Comparison of ENCODE assay signal across 8 cellular contexts in genomic region chr5:10563940-10564837, GRCh38. TPM values are rescaled to one million over a fixed set of nuclear protein-coding genes. Genes with fewer than 3 reads are reported as not detected.
DNase-seq lines count a peak whose midpoint lies in the region; TF ChIP-seq lines count a peak whose summit lies in the region.

Gene ANKRD33B, plus strand, starts transcription at chr5:10564070. Its CDS starts 398 bp downstream, at chr5:10564468.

- peak within 1 kb of the TSS; percentile 88 for H3K4me3 Mint-ChIP-seq in activated naive CD8-positive, alpha-beta T cell treated with anti-CD3 and anti-CD28 coated beads for 36 hours

- peaks cover 4% of the 10 kb centered on the region for H3K36me3 Mint-ChIP-seq in activated naive CD8-positive, alpha-beta T cell treated with anti-CD3 and anti-CD28 coated beads for 36 hours

- H3K9me3 Mint-ChIP-seq in activated naive CD8-positive, alpha-beta T cell treated with anti-CD3 and anti-CD28 coated beads for 36 hours = no peaks in the 10 kb centered on the region

- H4K20me1 ChIP-seq in MM.1S (ENCODE audit: insufficient read depth, low read length) = peaks cover 5% of the 10 kb centered on the region; the same call in 1 of the 2 replicates

- H3K27me3 Mint-ChIP-seq in activated naive CD8-positive, alpha-beta T cell treated with anti-CD3 and anti-CD28 coated beads for 36 hours = peaks cover 20% of the 10 kb centered on the region

- H3K4me3 ChIP-seq in GM06990 (replicated peaks; ENCODE audit: low read depth, low read length) = peak within 1 kb of the TSS; percentile 97
- H3K4me3 ChIP-seq in HAP-1 = peak within 1 kb of the TSS; percentile 58
- H3K4me3 ChIP-seq in MM.1S (ENCODE audit: low read length) = peak within 1 kb of the TSS; percentile 96
- peak within 1 kb of the TSS; percentile 44 to 69 (median 55) for H3K4me3 ChIP-seq in skin epidermis

- TF ChIP-seq CTCF in GM06990 (IDR thresholded peaks at IDR 0.05; ENCODE audit: insufficient read depth, low read length, poor library complexity, severe bottlenecking) = no peak
- TF ChIP-seq CTCF in MM.1S (IDR thresholded peaks at IDR 0.05; ENCODE audit: low read length) = no peak

- no peaks in the 10 kb centered on the region for H3K9me3 ChIP-seq in HAP-1
- H3K9me3 ChIP-seq in MM.1S (replicated peaks; ENCODE audit: insufficient read depth, low read length) = no peaks in the 10 kb centered on the region

- H3K27me3 ChIP-seq in GM06990 (replicated peaks; ENCODE audit: control insufficient read depth, insufficient read depth, low read length) (no peaks in the 10 kb centered on the region), HAP-1 (ENCODE audit: low read depth) (no peaks in the 10 kb centered on the region), MM.1S (replicated peaks; ENCODE audit: insufficient read depth, low read length) (no peaks in the 10 kb centered on the region)

- H3K4me1 ChIP-seq in HAP-1 = peaks cover 6% of the 10 kb centered on the region; the same call in 1 of the 2 replicates
- 0 out of 2 replicates have a peak, but pooled peaks cover 5% of the 10 kb centered on the region for H3K4me1 ChIP-seq in MM.1S (ENCODE audit: low read length)

- in situ Hi-C loops in HAP-1 (cut with MboI; ENCODE audit: low sequenced_read_pairs) = no loop called here

- H2AFZ ChIP-seq in MM.1S (ENCODE audit: low read length) = peak within 1 kb of the TSS; percentile 81

- peak within 1 kb of the TSS; percentile 73 for H3K27ac Mint-ChIP-seq in activated naive CD8-positive, alpha-beta T cell treated with anti-CD3 and anti-CD28 coated beads for 36 hours

- peaks cover 48% of the 10 kb centered on the region for H3K79me2 ChIP-seq in MM.1S (ENCODE audit: low read length)

- peak; percentile 88 for DNase-seq in GM06990 (ENCODE audit: extremely low read depth, insufficient read length)
- peak; percentile 68 to 85 for DNase-seq in HAP-1 (ENCODE audit: low spot score in 2 of 2)
- peak; percentile 88 for DNase-seq in MM.1S
- DNase-seq in SW480 (ENCODE audit: low spot score) = peak; percentile 63
- peak; percentile 85 for DNase-seq in activated naive CD8-positive, alpha-beta T cell treated with anti-CD3 and anti-CD28 coated beads for 36 hours
- DNase-seq in hepatic stellate cell (ENCODE audit: low spot score) = peak; percentile 80
- no peak for DNase-seq in GOT3 (lab: John Stamatoyannopoulos, UW)

- H3F3A ChIP-seq in MM.1S (ENCODE audit: insufficient read depth, low read length) = peaks cover 8% of the 10 kb centered on the region

- no peaks in the 10 kb centered on the region for H3K36me3 ChIP-seq in GM06990 (ENCODE audit: control insufficient read depth, insufficient read depth, low read length)
- H3K36me3 ChIP-seq in HAP-1 (replicated peaks) = no peaks in the 10 kb centered on the region; the same call in 1 of the 2 replicates
- H3K36me3 ChIP-seq in MM.1S (replicated peaks; ENCODE audit: insufficient read depth, low read length) = no peaks in the 10 kb centered on the region

- H3K4me1 Mint-ChIP-seq in activated naive CD8-positive, alpha-beta T cell treated with anti-CD3 and anti-CD28 coated beads for 36 hours = peaks cover 20% of the 10 kb centered on the region

- H3K27ac ChIP-seq in MM.1S (ENCODE audit: low read length) (peak within 1 kb of the TSS; percentile 91), skin epidermis (peak within 1 kb of the TSS in 18 of 21 experiments; percentile 23 to 88 (median 77))

- peak within 1 kb of the TSS; percentile 98 for H3K4me2 ChIP-seq in MM.1S (ENCODE audit: low read depth, low read length)

- no peaks in the 10 kb centered on the region for H3K9me2 ChIP-seq in MM.1S (replicated peaks; ENCODE audit: insufficient read depth, low read length)

- peak within 1 kb of the TSS; percentile 81 for H3K9ac ChIP-seq in MM.1S (ENCODE audit: low read length)

RNA-seq across cellular contexts. Expression of gene ANKRD33B, which starts in this region (rescaled TPM):
- total RNA-seq in activated naive CD8-positive, alpha-beta T cell treated with anti-CD3 and anti-CD28 coated beads for 36 hours = 10 to 100 TPM in 1 of 2 experiments, 1 to 10 TPM in 1; 9.8 to 10.2 TPM
